In the genomic region with DNA sequence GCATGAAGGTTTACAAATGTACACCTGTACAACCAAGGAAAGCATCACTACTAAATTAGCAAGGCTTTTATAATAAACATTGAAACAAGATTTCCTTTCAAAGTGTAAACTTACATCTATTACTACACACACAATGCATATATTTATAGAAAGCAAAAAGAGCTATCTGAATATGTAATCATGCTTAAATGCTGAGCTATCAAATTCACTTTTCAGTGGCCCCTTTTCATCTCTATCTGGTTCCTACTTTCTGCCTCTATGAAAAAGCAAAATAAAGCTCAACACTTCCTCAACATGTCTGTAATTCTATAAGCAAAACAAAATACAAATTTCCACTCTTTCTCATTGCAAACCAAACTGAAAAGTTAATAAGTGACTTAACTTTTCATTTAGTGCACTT, we compare ENCODE assay signal across 1 cellular context.
TF ChIP-seq lines count a peak whose summit lies in the region.

No MANE protein-coding gene starts in this region.

TF ChIP-seq in HepG2, 621 proteins besides CTCF, POLR2A, EP300 and RAD21:
- TF ChIP-seq POLR2AphosphoS5 (IDR thresholded peaks at IDR 0.05; ENCODE audit: low read depth, low read length) (0 out of 2 replicates have a peak, but pooled peaks have one; percentile 6), MAFK (conservative IDR thresholded peaks at IDR 0.05 in 1 of 2, IDR thresholded peaks at IDR 0.05 in 1 of 2; ENCODE audit: low read length in 2 of 2) (peak; percentile 22 to 74; a peak in 3 of 4 replicates), ETV5 (CRISPR knock-in tag; IDR thresholded peaks at IDR 0.05; ENCODE audit: borderline replicate concordance) (no peak), POLR2AphosphoS2 (IDR thresholded peaks at IDR 0.05; ENCODE audit: low read depth, low read length) (0 out of 2 replicates have a peak, but pooled peaks have one; percentile 48), MAFF (IDR thresholded peaks at IDR 0.05; ENCODE audit: low read depth, low read length) (peak; percentile 57)
- TF ChIP-seq, protein P1, sequence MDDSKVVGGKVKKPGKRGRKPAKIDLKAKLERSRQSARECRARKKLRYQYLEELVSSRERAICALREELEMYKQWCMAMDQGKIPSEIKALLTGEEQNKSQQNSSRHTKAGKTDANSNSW (CRISPR knock-in tag; IDR thresholded peaks at IDR 0.05; ENCODE audit: borderline replicate concordance) = no peak
